1 cellular context compared by ENCODE assay signal in the genomic region with DNA sequence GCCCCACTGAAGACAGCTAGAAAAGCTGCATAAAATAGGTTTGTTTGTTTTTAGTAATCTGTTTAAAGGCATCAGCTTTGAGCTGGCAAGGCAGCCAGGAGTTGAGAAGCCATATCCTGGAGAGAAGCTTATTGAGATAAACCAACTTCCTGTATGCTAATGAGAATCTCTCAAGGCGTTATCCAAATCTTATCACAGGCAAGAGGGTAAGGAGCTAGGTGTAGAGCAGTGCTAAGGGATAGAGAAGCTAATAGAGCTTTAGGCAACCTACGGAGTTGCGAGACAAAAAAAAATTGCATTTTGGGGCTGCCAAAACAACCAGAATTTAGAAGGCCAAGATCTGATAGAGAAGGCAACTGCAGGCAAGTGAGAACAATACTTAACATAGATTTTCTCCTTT.
TF ChIP-seq lines count a peak whose summit lies in the region.

No MANE protein-coding gene starts in this region.

TF ChIP-seq in GM23338, 12 proteins besides CTCF, POLR2A, EP300 and RAD21 (continued from another document):
- TF ChIP-seq, protein P1, sequence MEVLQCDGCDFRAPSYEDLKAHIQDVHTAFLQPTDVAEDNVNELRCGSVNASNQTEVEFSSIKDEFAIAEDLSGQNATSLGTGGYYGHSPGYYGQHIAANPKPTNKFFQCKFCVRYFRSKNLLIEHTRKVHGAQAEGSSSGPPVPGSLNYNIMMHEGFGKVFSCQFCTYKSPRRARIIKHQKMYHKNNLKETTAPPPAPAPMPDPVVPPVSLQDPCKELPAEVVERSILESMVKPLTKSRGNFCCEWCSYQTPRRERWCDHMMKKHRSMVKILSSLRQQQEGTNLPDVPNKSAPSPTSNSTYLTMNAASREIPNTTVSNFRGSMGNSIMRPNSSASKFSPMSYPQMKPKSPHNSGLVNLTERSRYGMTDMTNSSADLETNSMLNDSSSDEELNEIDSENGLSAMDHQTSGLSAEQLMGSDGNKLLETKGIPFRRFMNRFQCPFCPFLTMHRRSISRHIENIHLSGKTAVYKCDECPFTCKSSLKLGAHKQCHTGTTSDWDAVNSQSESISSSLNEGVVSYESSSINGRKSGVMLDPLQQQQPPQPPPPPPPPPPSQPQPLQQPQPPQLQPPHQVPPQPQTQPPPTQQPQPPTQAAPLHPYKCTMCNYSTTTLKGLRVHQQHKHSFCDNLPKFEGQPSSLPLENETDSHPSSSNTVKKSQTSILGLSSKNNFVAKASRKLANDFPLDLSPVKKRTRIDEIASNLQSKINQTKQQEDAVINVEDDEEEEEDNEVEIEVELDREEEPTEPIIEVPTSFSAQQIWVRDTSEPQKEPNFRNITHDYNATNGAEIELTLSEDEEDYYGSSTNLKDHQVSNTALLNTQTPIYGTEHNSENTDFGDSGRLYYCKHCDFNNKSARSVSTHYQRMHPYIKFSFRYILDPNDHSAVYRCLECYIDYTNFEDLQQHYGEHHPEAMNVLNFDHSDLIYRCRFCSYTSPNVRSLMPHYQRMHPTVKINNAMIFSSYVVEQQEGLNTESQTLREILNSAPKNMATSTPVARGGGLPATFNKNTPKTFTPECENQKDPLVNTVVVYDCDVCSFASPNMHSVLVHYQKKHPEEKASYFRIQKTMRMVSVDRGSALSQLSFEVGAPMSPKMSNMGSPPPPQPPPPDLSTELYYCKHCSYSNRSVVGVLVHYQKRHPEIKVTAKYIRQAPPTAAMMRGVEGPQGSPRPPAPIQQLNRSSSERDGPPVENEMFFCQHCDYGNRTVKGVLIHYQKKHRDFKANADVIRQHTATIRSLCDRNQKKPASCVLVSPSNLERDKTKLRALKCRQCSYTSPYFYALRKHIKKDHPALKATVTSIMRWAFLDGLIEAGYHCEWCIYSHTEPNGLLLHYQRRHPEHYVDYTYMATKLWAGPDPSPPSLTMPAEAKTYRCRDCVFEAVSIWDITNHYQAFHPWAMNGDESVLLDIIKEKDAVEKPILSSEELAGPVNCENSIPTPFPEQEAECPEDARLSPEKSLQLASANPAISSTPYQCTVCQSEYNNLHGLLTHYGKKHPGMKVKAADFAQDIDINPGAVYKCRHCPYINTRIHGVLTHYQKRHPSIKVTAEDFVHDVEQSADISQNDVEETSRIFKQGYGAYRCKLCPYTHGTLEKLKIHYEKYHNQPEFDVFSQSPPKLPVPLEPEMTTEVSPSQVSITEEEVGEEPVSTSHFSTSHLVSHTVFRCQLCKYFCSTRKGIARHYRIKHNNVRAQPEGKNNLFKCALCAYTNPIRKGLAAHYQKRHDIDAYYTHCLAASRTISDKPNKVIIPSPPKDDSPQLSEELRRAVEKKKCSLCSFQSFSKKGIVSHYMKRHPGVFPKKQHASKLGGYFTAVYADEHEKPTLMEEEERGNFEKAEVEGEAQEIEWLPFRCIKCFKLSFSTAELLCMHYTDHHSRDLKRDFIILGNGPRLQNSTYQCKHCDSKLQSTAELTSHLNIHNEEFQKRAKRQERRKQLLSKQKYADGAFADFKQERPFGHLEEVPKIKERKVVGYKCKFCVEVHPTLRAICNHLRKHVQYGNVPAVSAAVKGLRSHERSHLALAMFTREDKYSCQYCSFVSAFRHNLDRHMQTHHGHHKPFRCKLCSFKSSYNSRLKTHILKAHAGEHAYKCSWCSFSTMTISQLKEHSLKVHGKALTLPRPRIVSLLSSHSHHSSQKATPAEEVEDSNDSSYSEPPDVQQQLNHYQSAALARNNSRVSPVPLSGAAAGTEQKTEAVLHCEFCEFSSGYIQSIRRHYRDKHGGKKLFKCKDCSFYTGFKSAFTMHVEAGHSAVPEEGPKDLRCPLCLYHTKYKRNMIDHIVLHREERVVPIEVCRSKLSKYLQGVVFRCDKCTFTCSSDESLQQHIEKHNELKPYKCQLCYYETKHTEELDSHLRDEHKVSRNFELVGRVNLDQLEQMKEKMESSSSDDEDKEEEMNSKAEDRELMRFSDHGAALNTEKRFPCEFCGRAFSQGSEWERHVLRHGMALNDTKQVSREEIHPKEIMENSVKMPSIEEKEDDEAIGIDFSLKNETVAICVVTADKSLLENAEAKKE (CRISPR knock-in tag; IDR thresholded peaks at IDR 0.05), result no peak
- TF ChIP-seq NANOG (IDR thresholded peaks at IDR 0.05; ENCODE audit: borderline replicate concordance) (no peak), STAT1 (IDR thresholded peaks at IDR 0.05; ENCODE audit: unreplicated experiment) (no peak), JUNB (IDR thresholded peaks at IDR 0.05; ENCODE audit: unreplicated experiment) (no peak), ZNF331 (CRISPR knock-in tag; IDR thresholded peaks at IDR 0.05; ENCODE audit: low read depth) (no peak), EZH2 (IDR thresholded peaks at IDR 0.05; ENCODE audit: low read depth, unreplicated experiment) (no peak), EZH2phosphoT487 (IDR thresholded peaks at IDR 0.05; ENCODE audit: unreplicated experiment) (no peak), ZNF114 (CRISPR knock-in tag; IDR thresholded peaks at IDR 0.05) (no peak), POLR2AphosphoS5 (IDR thresholded peaks at IDR 0.05; ENCODE audit: low read depth) (no peak)
- TF ChIP-seq, protein P2, sequence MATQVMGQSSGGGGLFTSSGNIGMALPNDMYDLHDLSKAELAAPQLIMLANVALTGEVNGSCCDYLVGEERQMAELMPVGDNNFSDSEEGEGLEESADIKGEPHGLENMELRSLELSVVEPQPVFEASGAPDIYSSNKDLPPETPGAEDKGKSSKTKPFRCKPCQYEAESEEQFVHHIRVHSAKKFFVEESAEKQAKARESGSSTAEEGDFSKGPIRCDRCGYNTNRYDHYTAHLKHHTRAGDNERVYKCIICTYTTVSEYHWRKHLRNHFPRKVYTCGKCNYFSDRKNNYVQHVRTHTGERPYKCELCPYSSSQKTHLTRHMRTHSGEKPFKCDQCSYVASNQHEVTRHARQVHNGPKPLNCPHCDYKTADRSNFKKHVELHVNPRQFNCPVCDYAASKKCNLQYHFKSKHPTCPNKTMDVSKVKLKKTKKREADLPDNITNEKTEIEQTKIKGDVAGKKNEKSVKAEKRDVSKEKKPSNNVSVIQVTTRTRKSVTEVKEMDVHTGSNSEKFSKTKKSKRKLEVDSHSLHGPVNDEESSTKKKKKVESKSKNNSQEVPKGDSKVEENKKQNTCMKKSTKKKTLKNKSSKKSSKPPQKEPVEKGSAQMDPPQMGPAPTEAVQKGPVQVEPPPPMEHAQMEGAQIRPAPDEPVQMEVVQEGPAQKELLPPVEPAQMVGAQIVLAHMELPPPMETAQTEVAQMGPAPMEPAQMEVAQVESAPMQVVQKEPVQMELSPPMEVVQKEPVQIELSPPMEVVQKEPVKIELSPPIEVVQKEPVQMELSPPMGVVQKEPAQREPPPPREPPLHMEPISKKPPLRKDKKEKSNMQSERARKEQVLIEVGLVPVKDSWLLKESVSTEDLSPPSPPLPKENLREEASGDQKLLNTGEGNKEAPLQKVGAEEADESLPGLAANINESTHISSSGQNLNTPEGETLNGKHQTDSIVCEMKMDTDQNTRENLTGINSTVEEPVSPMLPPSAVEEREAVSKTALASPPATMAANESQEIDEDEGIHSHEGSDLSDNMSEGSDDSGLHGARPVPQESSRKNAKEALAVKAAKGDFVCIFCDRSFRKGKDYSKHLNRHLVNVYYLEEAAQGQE (IDR thresholded peaks at IDR 0.05; ENCODE audit: unreplicated experiment), result no peak
- TF ChIP-seq, protein P3, sequence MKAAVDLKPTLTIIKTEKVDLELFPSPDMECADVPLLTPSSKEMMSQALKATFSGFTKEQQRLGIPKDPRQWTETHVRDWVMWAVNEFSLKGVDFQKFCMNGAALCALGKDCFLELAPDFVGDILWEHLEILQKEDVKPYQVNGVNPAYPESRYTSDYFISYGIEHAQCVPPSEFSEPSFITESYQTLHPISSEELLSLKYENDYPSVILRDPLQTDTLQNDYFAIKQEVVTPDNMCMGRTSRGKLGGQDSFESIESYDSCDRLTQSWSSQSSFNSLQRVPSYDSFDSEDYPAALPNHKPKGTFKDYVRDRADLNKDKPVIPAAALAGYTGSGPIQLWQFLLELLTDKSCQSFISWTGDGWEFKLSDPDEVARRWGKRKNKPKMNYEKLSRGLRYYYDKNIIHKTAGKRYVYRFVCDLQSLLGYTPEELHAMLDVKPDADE (IDR thresholded peaks at IDR 0.05), result no peak
